Comparison of ENCODE assay signal across 24 cellular contexts in genomic region chr16:89678258-89678657, GRCh38. TPM values are rescaled to one million over a fixed set of nuclear protein-coding genes. Genes with fewer than 3 reads are reported as not detected.
DNase-seq lines count a peak whose midpoint lies in the region; ATAC-seq and TF ChIP-seq lines count a peak whose summit lies in the region.
"Had no signal": no experiment of that assay in that cellular context is flagged by ENCODE, and none has a peak within 500 bp of the region (broad histone marks: within the 10 kb centered on the region; RNA-seq: fewer than 3 reads in every experiment).

No MANE protein-coding gene starts in this region.

- no peak overlapping the region for H2AFZ ChIP-seq in SK-N-SH (ENCODE audit: low read depth)
- no peak overlapping the region for H2AFZ ChIP-seq in OCI-LY7 (ENCODE audit: low read length)
- H2AFZ ChIP-seq in neural progenitor cell (replicated peaks): no peak overlapping the region
- H2AFZ ChIP-seq: GM23248 had no signal

- H3K27me3 Mint-ChIP-seq in neural progenitor cell (ENCODE audit: insufficient read depth, low read depth): peaks cover 2% of the 10 kb centered on the region
- H3K27me3 Mint-ChIP-seq: B cell, IgD-negative memory B cell had no signal

- H3F3A ChIP-seq in SK-N-SH (replicated peaks; ENCODE audit: insufficient read depth): no peaks in the 10 kb centered on the region
- no peaks in the 10 kb centered on the region for H3F3A ChIP-seq in neural progenitor cell (ENCODE audit: low read depth)

- H3K36me3 Mint-ChIP-seq in neural progenitor cell: peaks cover 42% of the 10 kb centered on the region
- H3K36me3 Mint-ChIP-seq: CD8-positive, alpha-beta T cell; IgD-negative memory B cell had no signal

- no peaks in the 10 kb centered on the region for H3K9me2 ChIP-seq in SK-N-SH
- H3K9me2 ChIP-seq in OCI-LY7 (ENCODE audit: insufficient read depth, low read length): no peaks in the 10 kb centered on the region

- CTCF ChIA-PET in SK-N-SH (lab: Yijun Ruan, JAX): no interaction called here
- CTCF ChIA-PET in HEK293 (lab: Yijun Ruan, JAX): no interaction called here
- CTCF ChIA-PET in OCI-LY7 (lab: Charles Lee; ENCODE audit: unreplicated experiment): no interaction called here

- H3K4me2 ChIP-seq in SK-N-SH (no peak overlapping the region), OCI-LY7 (ENCODE audit: low read length) (no peak overlapping the region), neural progenitor cell (no peak overlapping the region)

- H3K4me1 ChIP-seq in SK-N-SH (ENCODE audit: control insufficient read depth in 1 of 2, insufficient read depth in 2 of 2, low read depth in 1 of 2, low read length in 1 of 2) (no peaks in the 10 kb centered on the region), HEK293 (ENCODE audit: control insufficient read depth, insufficient read depth, low read length) (no peaks in the 10 kb centered on the region), OCI-LY7 (ENCODE audit: insufficient read depth, low read length, poor library complexity, severe bottlenecking) (no peaks in the 10 kb centered on the region), neural progenitor cell (no peaks in the 10 kb centered on the region)
- no peaks in the 10 kb centered on the region for H3K4me1 ChIP-seq in effector memory CD4-positive, alpha-beta T cell (ENCODE audit: control insufficient read depth, insufficient read depth, low read length, poor library complexity, severe bottlenecking)

- no TSS peak for BruUV-seq in OCI-LY7 (replicated peaks; lab: Mats Ljungman, UMichigan)

- H3K4me3 ChIP-seq in SK-N-SH (ENCODE audit: low read depth in 2 of 2, low read length in 1 of 2) (no peak overlapping the region), HEK293 (ENCODE audit: low read depth, low read length) (no peak overlapping the region), OCI-LY7 (ENCODE audit: low read depth, low read length, poor library complexity, severe bottlenecking) (no peak overlapping the region), neural progenitor cell (no peak overlapping the region)
- H3K4me3 ChIP-seq in effector memory CD4-positive, alpha-beta T cell (ENCODE audit: insufficient read depth, low read depth, low read length, poor library complexity, severe bottlenecking): no peak overlapping the region
- H3K4me3 ChIP-seq: GM23248, MG63 had no signal

- no peaks in the 10 kb centered on the region for H3K79me2 ChIP-seq in SK-N-SH (ENCODE audit: insufficient read depth)
- no peaks in the 10 kb centered on the region for H3K79me2 ChIP-seq in OCI-LY7 (ENCODE audit: insufficient read depth, low read depth, low read length)
- no peaks in the 10 kb centered on the region for H3K79me2 ChIP-seq in neural progenitor cell (ENCODE audit: low read depth)

- H3K27me3 ChIP-seq in SK-N-SH (ENCODE audit: insufficient read depth) (no peaks in the 10 kb centered on the region), neural progenitor cell (no peaks in the 10 kb centered on the region)
- no peaks in the 10 kb centered on the region for H3K27me3 ChIP-seq in effector memory CD4-positive, alpha-beta T cell (replicated peaks; ENCODE audit: control insufficient read depth, insufficient read depth, low read length, poor library complexity, severe bottlenecking)
- H3K27me3 ChIP-seq: MG63 had no signal

- no peak for TF ChIP-seq RAD21 in SK-N-SH (IDR thresholded peaks at IDR 0.05; ENCODE audit: low read length)

- no peak for TF ChIP-seq EP300 in SK-N-SH (IDR thresholded peaks at IDR 0.05; ENCODE audit: borderline replicate concordance in 1 of 2, low read depth in 1 of 2, low read length in 1 of 2)

- H3K9ac ChIP-seq in SK-N-SH: no peak overlapping the region
- H3K9ac ChIP-seq in neural progenitor cell: no peak overlapping the region
- H3K9ac ChIP-seq: GM23248 had no signal

- H4K20me1 ChIP-seq in SK-N-SH (ENCODE audit: insufficient read depth) (no peaks in the 10 kb centered on the region), OCI-LY7 (ENCODE audit: insufficient read depth, low read length) (no peaks in the 10 kb centered on the region), neural progenitor cell (ENCODE audit: low read depth) (no peaks in the 10 kb centered on the region)

- H3K9me3 Mint-ChIP-seq in neural progenitor cell: peaks cover 42% of the 10 kb centered on the region
- H3K9me3 Mint-ChIP-seq: CD8-positive, alpha-beta T cell had no signal

- WGBS in SK-N-SH (ENCODE audit: low lambda C conversion rate): 84% methylated on average over 2 of the region's 2 CpGs

- peaks cover 14% of the 10 kb centered on the region; the same call in 1 of the 2 replicates for H3K9me3 ChIP-seq in SK-N-SH
- no peaks in the 10 kb centered on the region for H3K9me3 ChIP-seq in HEK293 (ENCODE audit: control insufficient read depth, insufficient read depth, low read depth, low read length)
- H3K9me3 ChIP-seq in OCI-LY7 (ENCODE audit: low read length): peaks cover 24% of the 10 kb centered on the region; the same call in 1 of the 2 replicates
- peaks cover 22% of the 10 kb centered on the region for H3K9me3 ChIP-seq in neural progenitor cell (ENCODE audit: low read depth)
- H3K9me3 ChIP-seq in effector memory CD4-positive, alpha-beta T cell (ENCODE audit: control insufficient read depth, low read length): no peaks in the 10 kb centered on the region
- H3K9me3 ChIP-seq: MG63 had no signal

- H3K4me3 Mint-ChIP-seq in neural progenitor cell: no peak overlapping the region
- H3K4me3 Mint-ChIP-seq: B cell; CD8-positive, alpha-beta T cell; IgD-negative memory B cell had no signal

- no peak for TF ChIP-seq CTCF in SK-N-SH (IDR thresholded peaks at IDR 0.05)
- TF ChIP-seq CTCF in HEK293 (tag by site-specific recombination; IDR thresholded peaks at IDR 0.05): no peak
- no peak for TF ChIP-seq CTCF in OCI-LY7 (conservative IDR thresholded peaks at IDR 0.05; ENCODE audit: low read length)
- no peak for TF ChIP-seq CTCF in neural progenitor cell (IDR thresholded peaks at IDR 0.05)

- H3K36me3 ChIP-seq in SK-N-SH (replicated peaks in 1 of 2; ENCODE audit: control insufficient read depth in 1 of 2, insufficient read depth in 2 of 2, low read length in 1 of 2): no peaks in the 10 kb centered on the region
- H3K36me3 ChIP-seq in HEK293 (ENCODE audit: control insufficient read depth in 2 of 2, insufficient read depth in 1 of 2, low read length in 2 of 2): no peaks in the 10 kb centered on the region; a peak in 1 of 3 replicates
- no peaks in the 10 kb centered on the region; the same call in 1 of the 2 replicates for H3K36me3 ChIP-seq in OCI-LY7 (ENCODE audit: insufficient read depth, low read length)
- H3K36me3 ChIP-seq in neural progenitor cell: peaks cover 22% of the 10 kb centered on the region
- H3K36me3 ChIP-seq in effector memory CD4-positive, alpha-beta T cell (ENCODE audit: control insufficient read depth, insufficient read depth, low read length): no peaks in the 10 kb centered on the region
- H3K36me3 ChIP-seq: MG63 had no signal

- H3K4me1 Mint-ChIP-seq in neural progenitor cell: no peaks in the 10 kb centered on the region
- H3K4me1 Mint-ChIP-seq: B cell, IgD-negative memory B cell had no signal

- H3K27ac Mint-ChIP-seq in neural progenitor cell: no peak overlapping the region
- H3K27ac Mint-ChIP-seq: B cell; CD8-positive, alpha-beta T cell; IgD-negative memory B cell had no signal

- POLR2A ChIA-PET in SK-N-SH (lab: Yijun Ruan, JAX): no interaction called here
- POLR2A ChIA-PET in HEK293 (lab: Yijun Ruan, JAX): interaction anchor here (0.6 to 1.2 kb wide), 2 partner anchors 8 to 87 kb away, joined by 3 read pairs; partner anchors contain the start of gene CDK10
- POLR2A ChIA-PET in OCI-LY7 (lab: Charles Lee): no interaction called here

- intact Hi-C loops in OCI-LY7 (cut with micrococcal nuclease; ENCODE audit: unreplicated experiment): no loop called here

- ATAC-seq in SK-N-SH treated with all-trans-retinoic acid at 6 μM for 48 hours: no peak
- ATAC-seq: CD8-positive, alpha-beta T cell had no signal

- H3K27ac ChIP-seq in SK-N-SH (ENCODE audit: low read depth in 2 of 2, low read length in 1 of 2) (no peak overlapping the region), HEK293 (ENCODE audit: extremely low read depth, low read depth, low read length) (no peak overlapping the region), OCI-LY7 (ENCODE audit: low read depth, low read length, poor library complexity, severe bottlenecking) (no peak overlapping the region), neural progenitor cell (no peak overlapping the region)
- no peak overlapping the region for H3K27ac ChIP-seq in effector memory CD4-positive, alpha-beta T cell (ENCODE audit: insufficient read depth, low read length, poor library complexity, severe bottlenecking)
- H3K27ac ChIP-seq: C4-2B, GM23248, RWPE1 had no signal

- no peak for DNase-seq in SK-N-SH
- peak; percentile 58 for DNase-seq in OCI-LY7 (ENCODE audit: low spot score)
- peak; percentile 32 for DNase-seq in neural progenitor cell (ENCODE audit: low spot score)
- DNase-seq in stimulated activated CD4-positive, alpha-beta T cell treated with anti-CD3 and anti-CD28 coated beads, Interleukin-4, amount 100 ng/mL, for 4 hours: no peak
- DNase-seq in effector memory CD4-positive, alpha-beta T cell: no peak
- DNase-seq: CD8-positive, alpha-beta T cell; DMS153; GM23248; H7; MG63; NCI-H1048; NCI-H1694 treated with DMSO at 0.1 percent for 48 hours; NCI-H2081; NCI-H446 treated with DMSO at 0.1 percent for 48 hours; NCI-H526; NCI-H82; NK-92 treated with Interleukin-12 subunit alpha and Interleukin-12 subunit beta, amount 100 ng/mL, for 24 hours; SHP77 had no signal

RNA-seq across cellular contexts. Expression of gene CDK10, which starts 8.2 kb away (rescaled TPM):
- 84.7 and 94.5 TPM in 2 replicates for polyA plus RNA-seq in SK-N-SH (2012; rRNA removed)
- 25.8 and 40.4 TPM in 2 replicates for polyA plus RNA-seq in SK-N-SH (2012; cell fraction: cytosol; rRNA removed)
- polyA plus RNA-seq in SK-N-SH (2012; cell fraction: nucleus; rRNA removed): 517 and 551 TPM in 2 replicates
- 88.4 and 98.6 TPM in 2 replicates for total RNA-seq in OCI-LY7 (2014; rRNA removed; shearing (Covaris generic))
- total RNA-seq in OCI-LY7 (2022) (129 and 130 TPM in 2 replicates), neural progenitor cell (ENCODE audit: low replicate concordance) (75.6 and 107 TPM in 2 replicates)

RNA-seq across cellular contexts. Expression of gene SPATA33, which starts 20.6 kb away (rescaled TPM):
- 7.2 and 8.5 TPM in 2 replicates for polyA plus RNA-seq in SK-N-SH (2012; rRNA removed)
- 4.7 and 5.6 TPM in 2 replicates for polyA plus RNA-seq in SK-N-SH (2012; cell fraction: cytosol; rRNA removed)
- polyA plus RNA-seq in SK-N-SH (2012; cell fraction: nucleus; rRNA removed): 25.2 and 26.5 TPM in 2 replicates
- total RNA-seq in OCI-LY7 (2014; rRNA removed; shearing (Covaris generic)): 8.6 and 9.4 TPM in 2 replicates
- 17.3 and 18.2 TPM in 2 replicates for total RNA-seq in OCI-LY7 (2022)
- 9.3 and 14.1 TPM in 2 replicates for total RNA-seq in neural progenitor cell (ENCODE audit: low replicate concordance)

RNA-seq across cellular contexts. Expression of gene CHMP1A, which starts 20.8 kb away (rescaled TPM):
- polyA plus RNA-seq in SK-N-SH (2012; rRNA removed): 138 and 143 TPM in 2 replicates
- polyA plus RNA-seq in SK-N-SH (2012; cell fraction: cytosol; rRNA removed): 53.1 and 80.5 TPM in 2 replicates
- 210 and 292 TPM in 2 replicates for polyA plus RNA-seq in SK-N-SH (2012; cell fraction: nucleus; rRNA removed)
- 53.1 and 57.5 TPM in 2 replicates for total RNA-seq in OCI-LY7 (2014; rRNA removed; shearing (Covaris generic))
- total RNA-seq in OCI-LY7 (2022): 67.2 and 76.2 TPM in 2 replicates
- total RNA-seq in neural progenitor cell (ENCODE audit: low replicate concordance): 34.6 and 78.5 TPM in 2 replicates

RNA-seq across cellular contexts. Expression of gene SPATA2L, which starts 23.2 kb away (rescaled TPM):
- 7.8 and 8.6 TPM in 2 replicates for polyA plus RNA-seq in SK-N-SH (2012; rRNA removed)
- polyA plus RNA-seq in SK-N-SH (2012; cell fraction: cytosol; rRNA removed): 3.8 and 6.4 TPM in 2 replicates
- 12.2 and 23.8 TPM in 2 replicates for polyA plus RNA-seq in SK-N-SH (2012; cell fraction: nucleus; rRNA removed)
- total RNA-seq in OCI-LY7 (2014; rRNA removed; shearing (Covaris generic)): 5.6 and 13.1 TPM in 2 replicates
- total RNA-seq in OCI-LY7 (2022) (6.7 and 7.2 TPM in 2 replicates), neural progenitor cell (ENCODE audit: low replicate concordance) (7.6 and 13.2 TPM in 2 replicates)

RNA-seq across cellular contexts. Expression of gene VPS9D1, which starts 42.4 kb away (rescaled TPM):
- 9.2 and 10.1 TPM in 2 replicates for polyA plus RNA-seq in SK-N-SH (2012; rRNA removed)
- polyA plus RNA-seq in SK-N-SH (2012; cell fraction: cytosol; rRNA removed): 2.8 and 4.8 TPM in 2 replicates
- polyA plus RNA-seq in SK-N-SH (2012; cell fraction: nucleus; rRNA removed): 50.4 and 75.0 TPM in 2 replicates
- total RNA-seq in OCI-LY7 (2014; rRNA removed; shearing (Covaris generic)): 2.0 and 3.1 TPM in 2 replicates
- 4.6 and 4.7 TPM in 2 replicates for total RNA-seq in OCI-LY7 (2022)
- total RNA-seq in neural progenitor cell (ENCODE audit: low replicate concordance): 1.6 and 4.7 TPM in 2 replicates

Comparison
In these comparisons a context has a peak if more than half of its experiments do, and no peak if none do; other contexts are left out.
1. DNase-seq: peak in OCI-LY7 (single experiment) and neural progenitor cell (single experiment); none in SK-N-SH (single experiment), stimulated activated CD4-positive, alpha-beta T cell treated with anti-CD3 and anti-CD28 coated beads, Interleukin-4, amount 100 ng/mL, for 4 hours (0 of 2) and effector memory CD4-positive, alpha-beta T cell (0 of 3).
2. Of the 4 proteins assayed by ChIP-seq in both HEK293 and SK-N-SH: peak only in HEK293: none; only in SK-N-SH: YY1; in both: none; in neither: 3.